Comparison of ENCODE assay signal across 8 cellular contexts in the genomic region with DNA sequence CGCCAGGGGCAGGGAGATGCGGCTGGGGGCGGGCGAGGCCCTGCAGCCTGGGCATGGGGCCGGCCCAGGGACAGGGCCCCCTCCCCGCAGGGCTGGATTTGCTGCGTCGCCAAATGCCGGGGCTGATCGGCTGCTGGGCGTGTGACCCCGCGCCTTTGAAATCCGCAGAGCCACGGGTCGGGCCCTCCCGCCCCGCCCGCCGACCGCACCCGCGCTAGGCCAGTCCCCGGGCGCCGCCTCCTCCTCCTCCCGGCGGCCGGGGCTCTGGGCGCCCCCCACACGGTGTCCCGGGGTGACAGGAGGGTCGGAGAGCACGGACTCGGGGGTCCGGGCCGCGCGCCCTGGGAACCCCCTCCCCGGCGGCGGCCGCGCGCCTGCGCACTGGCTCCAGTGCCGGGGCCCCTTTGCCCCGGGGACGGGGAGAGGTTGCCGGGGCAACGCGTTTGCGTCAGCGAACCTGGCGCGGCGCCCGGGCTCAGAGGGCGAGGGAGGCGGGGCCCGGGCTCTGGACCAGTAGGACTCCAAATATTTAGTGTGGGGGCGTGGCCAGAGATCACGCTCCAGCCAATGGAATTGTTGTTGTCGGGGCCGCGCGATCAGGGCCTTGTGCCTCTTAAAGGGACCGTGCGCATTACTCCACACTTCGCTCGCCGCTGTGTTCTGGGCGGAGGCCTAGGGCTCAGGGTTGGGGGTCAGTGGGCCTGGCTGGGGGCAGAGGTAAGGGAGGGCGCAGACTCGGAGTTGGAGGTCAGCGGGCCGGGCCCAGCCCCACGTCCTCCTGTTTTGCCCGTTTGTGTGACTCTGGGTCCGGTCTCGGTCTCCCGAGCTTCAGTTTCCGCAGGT. TPM values are rescaled to one million over a fixed set of nuclear protein-coding genes. Genes with fewer than 3 reads are reported as not detected.
DNase-seq lines count a peak whose midpoint lies in the region; ATAC-seq and TF ChIP-seq lines count a peak whose summit lies in the region.

No MANE protein-coding gene starts in this region.

- no peaks in the 10 kb centered on the region for H3K9me3 Mint-ChIP-seq in dendritic cell treated with granulocyte-macrophage colony-stimulating factor and Interleukin-4, amounts not matched to agents 40 ng/mL and 50 ng/mL, for 4 days

- intact Hi-C loops in dendritic cell treated with granulocyte-macrophage colony-stimulating factor and Interleukin-4, amounts not matched to agents 40 ng/mL and 50 ng/mL, for 4 days (cut with micrococcal nuclease), result loop anchor here (1.0 kb wide), 1 partner anchor 10 kb away; a partner anchor contains a TSS
- intact Hi-C loops in left lung (cut with DNase I), result no loop called here

- H3K27ac ChIP-seq in left lung, result peak overlapping the region; percentile 99 to 100

- H3K4me1 ChIP-seq in left lung, result peaks cover 34 to 65% of the 10 kb centered on the region in 2 donors

- peak in 1 of 2 donors; percentile 7 for TF ChIP-seq CTCF in left lung (IDR thresholded peaks at IDR 0.05)

- ATAC-seq in GM19351 (IDR thresholded peaks at IDR 0.05; ENCODE audit: unreplicated experiment) (peak; percentile 86), HG03520 (IDR thresholded peaks at IDR 0.05; ENCODE audit: unreplicated experiment) (peak; percentile 55), left lung (peak; percentile 87)

- H3K4me3 Mint-ChIP-seq in dendritic cell treated with granulocyte-macrophage colony-stimulating factor and Interleukin-4, amounts not matched to agents 40 ng/mL and 50 ng/mL, for 4 days, result peak overlapping the region; percentile 81

- no peaks in the 10 kb centered on the region for H3K27me3 Mint-ChIP-seq in dendritic cell treated with granulocyte-macrophage colony-stimulating factor and Interleukin-4, amounts not matched to agents 40 ng/mL and 50 ng/mL, for 4 days

- H3K4me3 ChIP-seq in left lung, result peak overlapping the region; percentile 46 to 74

- no peaks in the 10 kb centered on the region for H3K27me3 ChIP-seq in left lung

- H3K9me3 ChIP-seq in left lung, result no peaks in the 10 kb centered on the region

- H3K4me1 Mint-ChIP-seq in dendritic cell treated with granulocyte-macrophage colony-stimulating factor and Interleukin-4, amounts not matched to agents 40 ng/mL and 50 ng/mL, for 4 days (ENCODE audit: low read depth), result peaks cover 58% of the 10 kb centered on the region

- H3K27ac Mint-ChIP-seq in dendritic cell treated with granulocyte-macrophage colony-stimulating factor and Interleukin-4, amounts not matched to agents 40 ng/mL and 50 ng/mL, for 4 days, result peak overlapping the region; percentile 91

- no peaks in the 10 kb centered on the region for H3K36me3 ChIP-seq in left lung

- DNase-seq in C1 segment of cervical spinal cord (lab: John Stamatoyannopoulos, UW) (peak; percentile 84 to 99 (median 96)), NCI-H69 (lab: John Stamatoyannopoulos, UW) (peak; percentile 100), left lung (peak; percentile 99)
- DNase-seq in activated CD4-positive, alpha-beta T cell treated with anti-CD3 and anti-CD28 coated beads, Interleukin-2, amount 50 U/mL, for 1 hour, result peak; percentile 99
- DNase-seq in stimulated activated CD4-positive, alpha-beta T cell treated with anti-CD3 and anti-CD28 coated beads, Interleukin-2, amount 100 ng/mL, for 4 hours (ENCODE audit: low read depth), result peak; percentile 99

- H3K36me3 Mint-ChIP-seq in dendritic cell treated with granulocyte-macrophage colony-stimulating factor and Interleukin-4, amounts not matched to agents 40 ng/mL and 50 ng/mL, for 4 days (ENCODE audit: low read depth), result peaks cover 6% of the 10 kb centered on the region

RNA-seq across cellular contexts. Expression of a gene that starts 10.3 kb away (rescaled TPM):
- total RNA-seq in left lung, result 100 to 1,000 TPM; 238 to 291 TPM

RNA-seq across cellular contexts. Expression of a gene that starts 34.8 kb away (rescaled TPM):
- 100 to 1,000 TPM in 1 of 2 donors, 10 to 100 TPM in 1; 59.1 to 105 TPM for total RNA-seq in left lung

RNA-seq across cellular contexts. Expression of a gene that starts 35.4 kb away (rescaled TPM):
- total RNA-seq in left lung, result 1 to 10 TPM; 2.6 to 5.2 TPM

RNA-seq across cellular contexts. Expression of a gene that starts 45.8 kb away (rescaled TPM):
- 10 to 100 TPM; 63.1 to 63.6 TPM for total RNA-seq in left lung

Comparison
In these comparisons a context has a peak if more than half of its experiments do, and no peak if none do; other contexts are left out.
1. Peak in every context shown above with its lines: DNase-seq, ATAC-seq, H3K4me3 ChIP-seq and H3K27ac ChIP-seq.